Comparison of ENCODE assay signal across 16 cellular contexts in the genomic region with DNA sequence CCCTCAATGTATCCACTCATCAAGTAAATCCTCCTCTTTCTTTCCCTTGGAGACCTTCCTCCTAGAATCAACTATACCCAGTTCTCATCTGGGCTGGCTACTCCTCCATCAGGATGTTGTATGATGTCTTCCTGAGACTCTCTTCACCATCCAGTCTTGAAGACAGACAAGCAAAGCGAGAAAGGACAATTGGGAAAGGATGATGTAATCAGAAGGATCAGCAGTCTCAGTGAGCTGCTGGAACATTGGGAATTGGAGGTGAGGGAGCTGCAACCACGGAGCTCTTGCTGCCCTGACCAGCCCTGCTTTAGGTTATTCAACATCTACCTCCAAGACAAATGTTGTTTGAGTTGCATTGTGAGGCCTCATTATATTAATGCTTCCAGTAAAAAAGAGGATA. TPM values are rescaled to one million over a fixed set of nuclear protein-coding genes. Genes with fewer than 3 reads are reported as not detected.
DNase-seq lines count a peak whose midpoint lies in the region; ATAC-seq, FAIRE-seq and TF ChIP-seq lines count a peak whose summit lies in the region.
"Had no signal": no experiment of that assay in that cellular context is flagged by ENCODE, and none has a peak within 500 bp of the region (broad histone marks: within the 10 kb centered on the region; RNA-seq: fewer than 3 reads in every experiment).

No MANE protein-coding gene starts in this region.

- H3K27me3 Mint-ChIP-seq in activated naive CD8-positive, alpha-beta T cell treated with anti-CD3 and anti-CD28 coated beads, Interleukin-2, amount 50 U/mL, for 24 hours, result no peaks in the 10 kb centered on the region
- H3K27me3 Mint-ChIP-seq: CD8-positive, alpha-beta memory T cell had no signal

- BruUV-seq in HepG2 (replicated peaks; lab: Mats Ljungman, UMichigan), result no TSS peak

- H4K91ac ChIP-seq in neuronal stem cell (ENCODE audit: low read depth, low read length, poor library complexity), result no peak overlapping the region

- TF ChIP-seq POLR2A in HepG2 (IDR thresholded peaks at IDR 0.05; ENCODE audit: insufficient read depth in 1 of 2, low read depth in 2 of 2, low read length in 2 of 2), result no peak
- no peak for TF ChIP-seq POLR2A in right lobe of liver (IDR thresholded peaks at IDR 0.05)

- H2BK15ac ChIP-seq in neuronal stem cell (ENCODE audit: low read length), result no peak overlapping the region

- H3K14ac ChIP-seq in neuronal stem cell (ENCODE audit: low read length), result no peak overlapping the region

- H2AFZ ChIP-seq in HepG2 (ENCODE audit: low read length), result no peak overlapping the region
- peak overlapping the region; percentile 10 for H2AFZ ChIP-seq in neuronal stem cell (ENCODE audit: low read length)

- H3K4me2 ChIP-seq in HepG2 (ENCODE audit: low read depth, low read length) (no peak overlapping the region), neuronal stem cell (ENCODE audit: insufficient read depth, low read length, poor library complexity, severe bottlenecking) (no peak overlapping the region)
- H3K4me2 ChIP-seq: BLaER1 had no signal

- H3K27ac Mint-ChIP-seq in activated naive CD8-positive, alpha-beta T cell treated with anti-CD3 and anti-CD28 coated beads, Interleukin-2, amount 50 U/mL, for 24 hours, result no peak overlapping the region
- H3K27ac Mint-ChIP-seq: CD8-positive, alpha-beta memory T cell had no signal

- H3K36me3 ChIP-seq in HepG2 (replicated peaks in 1 of 2; ENCODE audit: control insufficient read depth in 1 of 2, insufficient read depth in 2 of 2, low read length in 2 of 2) (no peaks in the 10 kb centered on the region), right lobe of liver (no peaks in the 10 kb centered on the region), neuronal stem cell (replicated peaks in 1 of 2; ENCODE audit: control insufficient read depth in 2 of 2, insufficient read depth in 2 of 2, low read length in 2 of 2) (no peaks in the 10 kb centered on the region)
- H3K36me3 ChIP-seq: BLaER1 had no signal

- intact Hi-C loops in HepG2 (cut with micrococcal nuclease; ENCODE audit: unreplicated experiment) (no loop called here), right lobe of liver (cut with DNase I) (no loop called here)

- no peak for FAIRE-seq in HepG2 (lab: Jason Lieb, UNC)
- FAIRE-seq: H54, HTR-8/SVneo had no signal

- no peak overlapping the region for H4K8ac ChIP-seq in neuronal stem cell (ENCODE audit: low read depth, low read length)

- H3K79me2 ChIP-seq in HepG2 (ENCODE audit: insufficient read depth, low read length), result no peaks in the 10 kb centered on the region

- TF ChIP-seq EP300 in HepG2 (IDR thresholded peaks at IDR 0.05; ENCODE audit: low read depth in 2 of 2, low read length in 2 of 2) (no peak), HepG2 (CRISPR knock-in tag; IDR thresholded peaks at IDR 0.05; ENCODE audit: borderline replicate concordance) (no peak)

- H3K4me1 Mint-ChIP-seq in activated naive CD8-positive, alpha-beta T cell treated with anti-CD3 and anti-CD28 coated beads, Interleukin-2, amount 50 U/mL, for 24 hours, result no peaks in the 10 kb centered on the region
- H3K4me1 Mint-ChIP-seq: CD8-positive, alpha-beta memory T cell had no signal

- H3K4me3 ChIP-seq in HepG2 (replicated peaks in 1 of 3; ENCODE audit: insufficient read depth in 1 of 3, low read depth in 2 of 3, low read length in 3 of 3) (no peak overlapping the region), right lobe of liver (no peak overlapping the region), neuronal stem cell (ENCODE audit: low read length in 2 of 2) (no peak overlapping the region)
- H3K4me3 ChIP-seq: BLaER1 had no signal

- H3K4me1 ChIP-seq in HepG2 (ENCODE audit: insufficient read depth, low read length), result no peaks in the 10 kb centered on the region
- H3K4me1 ChIP-seq in right lobe of liver, result peaks cover 0 to under 1% (median 0%) of the 10 kb centered on the region in 4 donors
- no peaks in the 10 kb centered on the region for H3K4me1 ChIP-seq in neuronal stem cell (ENCODE audit: control insufficient read depth in 2 of 2, insufficient read depth in 1 of 2, low read depth in 1 of 2, low read length in 2 of 2)
- H3K4me1 ChIP-seq: Caco-2 had no signal

- POLR2A ChIA-PET in HepG2 (lab: Yijun Ruan, JAX), result no interaction called here
- POLR2A ChIA-PET in GM10248 (lab: Yijun Ruan, JAX), result no interaction called here

- H3K36me3 Mint-ChIP-seq in activated naive CD8-positive, alpha-beta T cell treated with anti-CD3 and anti-CD28 coated beads, Interleukin-2, amount 50 U/mL, for 24 hours (ENCODE audit: low read depth), result peaks cover 4% of the 10 kb centered on the region

- H2BK5ac ChIP-seq in neuronal stem cell (ENCODE audit: low read length), result no peak overlapping the region

- H2AK5ac ChIP-seq in neuronal stem cell (ENCODE audit: low read depth, low read length), result no peak overlapping the region

- TF ChIP-seq CTCF in HepG2 (CRISPR knock-in tag; IDR thresholded peaks at IDR 0.05) (no peak), right lobe of liver (IDR thresholded peaks at IDR 0.05) (no peak), GM10248 (IDR thresholded peaks at IDR 0.05; ENCODE audit: control extremely low read depth, extremely low read depth, low read depth, missing control alignments) (no peak)

- H3K9ac ChIP-seq in HepG2 (ENCODE audit: insufficient read depth, low read depth, low read length) (no peak overlapping the region), neuronal stem cell (ENCODE audit: low read depth, low read length, poor library complexity) (no peak overlapping the region)
- H3K9ac ChIP-seq: BLaER1 had no signal

- no peak overlapping the region for H2BK12ac ChIP-seq in neuronal stem cell (ENCODE audit: low read length)

- DNase-seq in HepG2 (ENCODE audit: low spot score) (no peak), right lobe of liver (no peak), iPS-NIHi7 (ENCODE audit: extremely low spot score) (peak; percentile 12), neuronal stem cell (ENCODE audit: low spot score) (no peak), GM10248 (ENCODE audit: extremely low spot score) (no peak)
- DNase-seq in activated naive CD8-positive, alpha-beta T cell treated with anti-CD3 and anti-CD28 coated beads, Interleukin-2, amount 50 U/mL, for 24 hours, result no peak
- DNase-seq: 8988T; AML-193; Caco-2; CD8-positive, alpha-beta memory T cell; DND-41; GF-D8 had no signal

- no peaks in the 10 kb centered on the region; a peak in 1 of 5 replicates for H3K27me3 ChIP-seq in HepG2 (ENCODE audit: control insufficient read depth in 1 of 2, insufficient read depth in 2 of 2, low read length in 2 of 2)
- H3K27me3 ChIP-seq in right lobe of liver, result no peaks in the 10 kb centered on the region
- H3K27me3 ChIP-seq in neuronal stem cell (ENCODE audit: control insufficient read depth in 3 of 3, insufficient read depth in 3 of 3, low read depth in 1 of 3, low read length in 3 of 3), result no peaks in the 10 kb centered on the region
- H3K27me3 ChIP-seq: BLaER1 had no signal

- TF ChIP-seq RAD21 in HepG2 (CRISPR knock-in tag; IDR thresholded peaks at IDR 0.05), result no peak

- in situ Hi-C loops in HepG2 (cut with HindIII; ENCODE audit: extremely low pct_ligation_motif_present, low pct_unique_long_range_greater_than_20kb), result no loop called here

- no peak overlapping the region for H3K18ac ChIP-seq in neuronal stem cell (ENCODE audit: low read length)

- ATAC-seq in HepG2 (no peak), right lobe of liver (no peak), esophagus mucosa (no peak)
- no peak for ATAC-seq in activated naive CD8-positive, alpha-beta T cell treated with anti-CD3 and anti-CD28 coated beads, Interleukin-2, amount 50 U/mL, for 24 hours

- no peak overlapping the region for H3K4ac ChIP-seq in neuronal stem cell (ENCODE audit: low read length)

- H4K20me1 ChIP-seq in HepG2 (ENCODE audit: insufficient read depth, low read length), result no peaks in the 10 kb centered on the region
- H4K20me1 ChIP-seq: BLaER1 had no signal

- no peaks in the 10 kb centered on the region for H3K9me3 ChIP-seq in HepG2 (ENCODE audit: low read length)
- H3K9me3 ChIP-seq in right lobe of liver, result no peaks in the 10 kb centered on the region
- H3K9me3 ChIP-seq in neuronal stem cell (replicated peaks in 1 of 2; ENCODE audit: control insufficient read depth in 2 of 2, insufficient read depth in 1 of 2, low read depth in 1 of 2, low read length in 2 of 2), result no peaks in the 10 kb centered on the region
- H3K9me3 ChIP-seq: BLaER1, Caco-2 had no signal

- H3K79me1 ChIP-seq in neuronal stem cell (ENCODE audit: low read depth, low read length), result no peaks in the 10 kb centered on the region

- no peak overlapping the region for H3K4me3 Mint-ChIP-seq in activated naive CD8-positive, alpha-beta T cell treated with anti-CD3 and anti-CD28 coated beads, Interleukin-2, amount 50 U/mL, for 24 hours
- H3K4me3 Mint-ChIP-seq: CD8-positive, alpha-beta memory T cell had no signal

- CTCF ChIA-PET in HepG2 (lab: Yijun Ruan, JAX; ENCODE audit: low intra/inter-chr PET ratio, low total read pairs) (no interaction called here), GM10248 (lab: Yijun Ruan, JAX) (no interaction called here)

- H3K27ac ChIP-seq in HepG2 (ENCODE audit: extremely low read length, insufficient read depth, low read length) (no peak overlapping the region), right lobe of liver (no peak overlapping the region), neuronal stem cell (replicated peaks; ENCODE audit: low read length) (no peak overlapping the region)
- H3K27ac ChIP-seq: BLaER1 had no signal

- no peak overlapping the region for H2BK120ac ChIP-seq in neuronal stem cell (ENCODE audit: low read depth, low read length)

- 31% methylated on average over 2 of the region's 2 CpGs for WGBS in HepG2 (ENCODE audit: low lambda C conversion rate)
- WGBS in right lobe of liver (ENCODE audit: insufficient coverage, low coverage, low lambda C conversion rate, missing lambda C conversion rate), result 67% methylated on average over 2 of the region's 2 CpGs
- no CpG with 5 or more reads among the region's 2 CpGs for WGBS in neuronal stem cell (ENCODE audit: extremely low coverage in 2 of 2, insufficient read length in 2 of 2, insufficient replicate concordance in 1 of 2), 2 donors

- H3K23ac ChIP-seq in neuronal stem cell (ENCODE audit: low read depth, low read length, poor library complexity), result no peak overlapping the region

- H3K9me3 Mint-ChIP-seq in activated naive CD8-positive, alpha-beta T cell treated with anti-CD3 and anti-CD28 coated beads, Interleukin-2, amount 50 U/mL, for 24 hours, result no peaks in the 10 kb centered on the region
- H3K9me3 Mint-ChIP-seq: CD8-positive, alpha-beta memory T cell had no signal

RNA-seq across cellular contexts. Expression of a gene that starts 48.0 kb away (rescaled TPM):
- total RNA-seq in HepG2 (2016; rRNA removed; fragmentation: Illumina TruSeq; extraction: Trizol), result 48.3 and 56.7 TPM in 2 replicates
- total RNA-seq in HepG2 (2016; cell fraction: cytosol; rRNA removed; fragmentation: Illumina TruSeq; extraction: Trizol; ENCODE audit: low read depth), result 35.3 and 36.1 TPM in 2 replicates
- total RNA-seq in HepG2 (2016; cell fraction: insoluble cytoplasmic fraction; rRNA removed; fragmentation: Illumina TruSeq; extraction: Trizol), result 49.2 and 49.4 TPM in 2 replicates
- total RNA-seq in HepG2 (2016; cell fraction: membrane; rRNA removed; fragmentation: Illumina TruSeq; extraction: Trizol), result 55.1 and 56.2 TPM in 2 replicates
- 67.4 and 77.3 TPM in 2 replicates for total RNA-seq in HepG2 (2016; cell fraction: nucleus; rRNA removed; fragmentation: Illumina TruSeq; extraction: Trizol)
- 71.0 and 79.9 TPM in 2 replicates for polyA plus RNA-seq in HepG2 (2011; rRNA removed)
- polyA plus RNA-seq in HepG2 (2011; cell fraction: cytosol; rRNA removed), result 25.7 and 36.4 TPM in 2 replicates
- 113 and 124 TPM in 2 replicates for polyA plus RNA-seq in HepG2 (2011; cell fraction: nucleus; rRNA removed)
- polyA plus RNA-seq in HepG2 (2012), result 41.9 and 51.9 TPM in 2 replicates
- 10.7 and 11.9 TPM in 2 replicates for polyA plus RNA-seq in HepG2 (2016; cell fraction: cytosol; fragmentation: Illumina TruSeq; extraction: Trizol; ENCODE audit: low read depth)
- polyA plus RNA-seq in HepG2 (2016; cell fraction: insoluble cytoplasmic fraction; fragmentation: Illumina TruSeq; extraction: Trizol; ENCODE audit: low read depth), result 87.2 and 101 TPM in 2 replicates
- 50.8 and 53.0 TPM in 2 replicates for polyA plus RNA-seq in HepG2 (2016; cell fraction: membrane; fragmentation: Illumina TruSeq; extraction: Trizol; ENCODE audit: low read depth)
- 138 and 140 TPM in 2 replicates for polyA plus RNA-seq in HepG2 (2016; cell fraction: nucleus; fragmentation: Illumina TruSeq; extraction: Trizol; ENCODE audit: insufficient read depth, low read depth)
- 50.1 and 65.5 TPM in 2 replicates for polyA minus RNA-seq in HepG2 (2011; rRNA and poly(A)+ RNA removed; ENCODE audit: low replicate concordance)
- 33.4 and 39.2 TPM in 2 replicates for polyA minus RNA-seq in HepG2 (2011; cell fraction: cytosol; rRNA and poly(A)+ RNA removed)
- 129 and 147 TPM in 2 replicates for polyA minus RNA-seq in HepG2 (2011; cell fraction: nucleus; rRNA and poly(A)+ RNA removed)
- total RNA-seq in right lobe of liver, result 10 to 100 TPM; 20.5 to 39.2 (median 33.1) TPM
- polyA plus RNA-seq in neuronal stem cell (2013, experiment 1 of 2), result 59.0 TPM
- 60.5 TPM for polyA plus RNA-seq in neuronal stem cell (2013, experiment 2 of 2)
- total RNA-seq in esophagus mucosa, result 28.6 TPM
